Comparison of ENCODE assay signal across 7 cellular contexts in genomic region chr16:29382961-29383360, GRCh38. TPM values are rescaled to one million over a fixed set of nuclear protein-coding genes. Genes with fewer than 3 reads are reported as not detected.
DNase-seq lines count a peak whose midpoint lies in the region; ATAC-seq lines count a peak whose summit lies in the region.
"Not testable (repeated sequence)": the region's sequence is repeated elsewhere in the genome, so short reads cannot be mapped to it uniquely, and the experiment has no call there.

No MANE protein-coding gene starts in this region.

- POLR2A ChIA-PET in T-cell (lab: Charles Lee), result not testable (repeated sequence)

- DNase-seq in T-cell (peak; percentile 1 to 74 (median 44)), immature natural killer cell (peak; percentile 32 to 77 (median 51))
- DNase-seq in activated CD4-positive, alpha-beta T cell treated with anti-CD3 and anti-CD28 coated beads, Interleukin-2, amount 10 ng/mL, durations not matched to agents 24 days and 14 days, result peak; percentile 69
- peak; percentile 37 for DNase-seq in activated T-cell treated with anti-CD3 and anti-CD28 coated beads, Interleukin-2, amount 50 U/mL, for 24 hours
- DNase-seq in activated naive CD4-positive, alpha-beta T cell treated with anti-CD3 and anti-CD28 coated beads for 36 hours, result peak; percentile 10
- DNase-seq in stimulated activated CD4-positive, alpha-beta T cell treated with anti-CD3 and anti-CD28 coated beads, Interleukin-4, amount 100 ng/mL, for 24 hours, result peak; percentile 4

- not testable (repeated sequence) for H3K27me3 Mint-ChIP-seq in IgD-negative memory B cell; T-cell; activated CD4-positive, alpha-beta T cell treated with anti-CD3 and anti-CD28 coated beads, Interleukin-2, amount 10 ng/mL, durations not matched to agents 24 days and 14 days; activated T-cell treated with anti-CD3 and anti-CD28 coated beads, Interleukin-2, amount 50 U/mL, for 24 hours; activated naive CD4-positive, alpha-beta T cell treated with anti-CD3 and anti-CD28 coated beads for 36 hours (ENCODE audit: low read depth)
- H3K27me3 Mint-ChIP-seq in immature natural killer cell (ENCODE audit: low read depth in 3 of 3), result peaks cover 0 to 11% (median 5%) of the 10 kb centered on the region in 3 donors

- H3K9me3 Mint-ChIP-seq in IgD-negative memory B cell; T-cell; activated CD4-positive, alpha-beta T cell treated with anti-CD3 and anti-CD28 coated beads, Interleukin-2, amount 10 ng/mL, durations not matched to agents 24 days and 14 days; activated T-cell treated with anti-CD3 and anti-CD28 coated beads, Interleukin-2, amount 50 U/mL, for 24 hours; activated naive CD4-positive, alpha-beta T cell treated with anti-CD3 and anti-CD28 coated beads for 36 hours; immature natural killer cell: not testable (repeated sequence)

- H3K27ac Mint-ChIP-seq in IgD-negative memory B cell (peak overlapping the region; percentile 63 to 96 (median 73)), T-cell (peak overlapping the region; percentile 78 to 86), immature natural killer cell (peak overlapping the region; percentile 78 to 99 (median 92))
- peak overlapping the region; percentile 79 for H3K27ac Mint-ChIP-seq in activated CD4-positive, alpha-beta T cell treated with anti-CD3 and anti-CD28 coated beads, Interleukin-2, amount 10 ng/mL, durations not matched to agents 24 days and 14 days
- peak overlapping the region; percentile 63 for H3K27ac Mint-ChIP-seq in activated T-cell treated with anti-CD3 and anti-CD28 coated beads, Interleukin-2, amount 50 U/mL, for 24 hours
- not testable (repeated sequence) for H3K27ac Mint-ChIP-seq in activated naive CD4-positive, alpha-beta T cell treated with anti-CD3 and anti-CD28 coated beads for 36 hours

- intact Hi-C loops in activated CD4-positive, alpha-beta T cell treated with anti-CD3 and anti-CD28 coated beads, Interleukin-2, amount 10 ng/mL, durations not matched to agents 24 days and 14 days (cut with micrococcal nuclease); activated naive CD4-positive, alpha-beta T cell treated with anti-CD3 and anti-CD28 coated beads for 36 hours (cut with micrococcal nuclease): not testable (repeated sequence)

- H3K4me3 Mint-ChIP-seq in IgD-negative memory B cell (peak overlapping the region in 3 of 4 donors; percentile 44 to 65 (median 54)), T-cell (peak overlapping the region; percentile 34 to 65 (median 50)), immature natural killer cell (peak overlapping the region in 4 of 5 donors; percentile 27 to 79 (median 60))
- peak overlapping the region; percentile 67 for H3K4me3 Mint-ChIP-seq in activated CD4-positive, alpha-beta T cell treated with anti-CD3 and anti-CD28 coated beads, Interleukin-2, amount 10 ng/mL, durations not matched to agents 24 days and 14 days
- H3K4me3 Mint-ChIP-seq in activated T-cell treated with anti-CD3 and anti-CD28 coated beads, Interleukin-2, amount 50 U/mL, for 24 hours, result peak overlapping the region; percentile 46
- peak overlapping the region; percentile 13 for H3K4me3 Mint-ChIP-seq in activated naive CD4-positive, alpha-beta T cell treated with anti-CD3 and anti-CD28 coated beads for 36 hours

- H3K4me1 Mint-ChIP-seq in IgD-negative memory B cell; T-cell; activated CD4-positive, alpha-beta T cell treated with anti-CD3 and anti-CD28 coated beads, Interleukin-2, amount 10 ng/mL, durations not matched to agents 24 days and 14 days; activated T-cell treated with anti-CD3 and anti-CD28 coated beads, Interleukin-2, amount 50 U/mL, for 24 hours (ENCODE audit: low read depth); activated naive CD4-positive, alpha-beta T cell treated with anti-CD3 and anti-CD28 coated beads for 36 hours (ENCODE audit: low read depth); immature natural killer cell: not testable (repeated sequence)

- ATAC-seq in T-cell (replicated peaks in 1 of 4), result not testable (repeated sequence)

- H3K36me3 Mint-ChIP-seq in IgD-negative memory B cell; T-cell; activated CD4-positive, alpha-beta T cell treated with anti-CD3 and anti-CD28 coated beads, Interleukin-2, amount 10 ng/mL, durations not matched to agents 24 days and 14 days (ENCODE audit: low read depth); activated T-cell treated with anti-CD3 and anti-CD28 coated beads, Interleukin-2, amount 50 U/mL, for 24 hours (ENCODE audit: low read depth); activated naive CD4-positive, alpha-beta T cell treated with anti-CD3 and anti-CD28 coated beads for 36 hours (ENCODE audit: low read depth); immature natural killer cell: not testable (repeated sequence)

- CTCF ChIA-PET in T-cell (lab: Charles Lee); activated naive CD4-positive, alpha-beta T cell treated with anti-CD3 and anti-CD28 coated beads for 36 hours (lab: Charles Lee): not testable (repeated sequence)

RNA-seq across cellular contexts. Expression of gene NPIPB11, which starts 23.6 kb away (rescaled TPM):
- 1.9 TPM for polyA plus RNA-seq in IgD-negative memory B cell
- 1 to 10 TPM; 1.7 to 2.7 (median 2.4) TPM for total RNA-seq in T-cell
- 2.3 and 2.4 TPM in 2 replicates for total RNA-seq in activated CD4-positive, alpha-beta T cell treated with anti-CD3 and anti-CD28 coated beads, Interleukin-2, amount 10 ng/mL, durations not matched to agents 24 days and 14 days
- 1 to 10 TPM; 1.2 TPM for total RNA-seq in activated naive CD4-positive, alpha-beta T cell treated with anti-CD3 and anti-CD28 coated beads for 36 hours
- polyA plus RNA-seq in immature natural killer cell, result under 1 TPM; 0.06 to 0.62 (median 0.22) TPM

Comparison
In these comparisons a context has a peak if more than half of its experiments do, and no peak if none do; other contexts are left out.
1. H3K4me3 Mint-ChIP-seq: peak in every context shown above with its lines; median percentile 67 in activated CD4-positive, alpha-beta T cell treated with anti-CD3 and anti-CD28 coated beads, Interleukin-2, amount 10 ng/mL, durations not matched to agents 24 days and 14 days; 60 in immature natural killer cell; 54 in IgD-negative memory B cell; 50 in T-cell; 46 in activated T-cell treated with anti-CD3 and anti-CD28 coated beads, Interleukin-2, amount 50 U/mL, for 24 hours; 13 in activated naive CD4-positive, alpha-beta T cell treated with anti-CD3 and anti-CD28 coated beads for 36 hours.
2. DNase-seq: peak in every context shown above with its lines; median percentile 69 in activated CD4-positive, alpha-beta T cell treated with anti-CD3 and anti-CD28 coated beads, Interleukin-2, amount 10 ng/mL, durations not matched to agents 24 days and 14 days; 51 in immature natural killer cell; 44 in T-cell; 37 in activated T-cell treated with anti-CD3 and anti-CD28 coated beads, Interleukin-2, amount 50 U/mL, for 24 hours; 10 in activated naive CD4-positive, alpha-beta T cell treated with anti-CD3 and anti-CD28 coated beads for 36 hours; 4 in stimulated activated CD4-positive, alpha-beta T cell treated with anti-CD3 and anti-CD28 coated beads, Interleukin-4, amount 100 ng/mL, for 24 hours.